1 cellular context compared by ENCODE assay signal in the genomic region with DNA sequence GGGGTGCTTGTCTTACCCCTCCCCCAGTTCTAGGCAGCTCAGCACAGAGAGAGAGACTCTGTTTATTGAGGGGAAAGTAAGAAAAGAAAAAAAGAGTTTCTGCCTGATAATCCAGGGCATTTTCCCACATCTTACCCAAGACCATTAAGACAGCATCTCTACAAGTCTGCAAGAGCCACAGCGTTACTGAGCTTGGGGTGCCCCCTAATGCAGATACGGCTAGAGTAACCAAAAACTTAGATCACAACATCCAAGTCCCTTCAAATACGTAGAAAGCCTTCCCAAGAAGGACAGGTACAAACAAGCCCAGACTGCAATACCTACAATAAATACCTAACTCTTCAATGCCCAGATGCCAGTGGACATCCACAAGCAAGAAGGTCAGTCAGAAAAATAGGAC.
TF ChIP-seq lines count a peak whose summit lies in the region.

No MANE protein-coding gene starts in this region.

TF ChIP-seq in H1, 55 proteins besides CTCF, POLR2A, EP300 and RAD21:
- no peak for TF ChIP-seq SP1 (IDR thresholded peaks at IDR 0.05; ENCODE audit: low read depth, low read length)
- no peak for TF ChIP-seq GTF2F1 (IDR thresholded peaks at IDR 0.05; ENCODE audit: borderline replicate concordance, low read depth, low read length)
- no peak for TF ChIP-seq CHD2 (IDR thresholded peaks at IDR 0.05; ENCODE audit: low read length)
TF ChIP-seq in H1: peak in this region for 0.
